ENCODE assay signal across 11 cellular contexts in the genomic region with DNA sequence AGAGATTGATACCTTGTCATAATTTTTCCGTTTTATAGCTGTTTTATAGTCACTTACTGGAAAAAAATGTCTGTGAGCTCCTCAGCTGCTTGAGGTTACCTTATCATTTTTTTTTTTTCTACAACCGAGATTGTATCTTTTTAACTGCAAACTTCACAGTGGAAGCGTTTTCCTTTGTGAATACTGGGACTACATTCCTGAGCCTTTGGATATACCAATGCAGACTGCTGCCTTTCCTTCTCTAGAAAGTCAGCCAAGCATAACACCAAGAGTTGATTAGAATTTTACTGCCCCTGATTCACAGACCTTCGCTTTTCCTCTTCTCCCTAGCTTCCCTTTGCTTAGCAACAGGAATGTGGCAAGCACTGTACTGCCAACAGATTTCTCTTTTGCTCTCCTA.
DNase-seq lines count a peak whose midpoint lies in the region; ATAC-seq and TF ChIP-seq lines count a peak whose summit lies in the region.
"Had no signal": no experiment of that assay in that cellular context is flagged by ENCODE, and none has a peak within 500 bp of the region (broad histone marks: within the 10 kb centered on the region; RNA-seq: fewer than 3 reads in every experiment).

No MANE protein-coding gene starts in this region.

- ATAC-seq in HG02571 (IDR thresholded peaks at IDR 0.05; ENCODE audit: unreplicated experiment): no peak
- ATAC-seq: activated T-helper 17 cell treated with anti-CD3 and anti-CD28 coated beads, Interleukin-2, amount 50 U/mL, for 72 hours had no signal

- no peak overlapping the region; the same call in 1 of the 2 replicates for H3K27ac Mint-ChIP-seq in HFFc6
- H3K27ac Mint-ChIP-seq: activated T-helper 17 cell treated with anti-CD3 and anti-CD28 coated beads, Interleukin-2, amount 50 U/mL, for 72 hours; T-helper 1 cell treated with Interleukin-12 subunit alpha and Interleukin-12 subunit beta and Interleukin-4 antibody, amounts not matched to agents 30 μg/mL and 1 μg/mL, for 36 hours had no signal

- no peaks in the 10 kb centered on the region for H3K36me3 ChIP-seq in sigmoid colon

- H3K27me3 Mint-ChIP-seq in HFFc6 (ENCODE audit: insufficient read depth): no peaks in the 10 kb centered on the region
- H3K27me3 Mint-ChIP-seq: activated T-helper 17 cell treated with anti-CD3 and anti-CD28 coated beads, Interleukin-2, amount 50 U/mL, for 72 hours had no signal

- peaks cover 13% of the 10 kb centered on the region for H3K4me1 Mint-ChIP-seq in HFFc6 (ENCODE audit: low read depth)
- H3K4me1 Mint-ChIP-seq: activated T-helper 17 cell treated with anti-CD3 and anti-CD28 coated beads, Interleukin-2, amount 50 U/mL, for 72 hours had no signal

- no peaks in the 10 kb centered on the region for H3K9me3 ChIP-seq in sigmoid colon

- no peak overlapping the region for H3K4me3 ChIP-seq in choroid plexus epithelial cell (ENCODE audit: low read depth, low read length)
- no peak overlapping the region for H3K4me3 ChIP-seq in sigmoid colon

- H3K4me3 Mint-ChIP-seq in HFFc6: no peak overlapping the region
- H3K4me3 Mint-ChIP-seq: activated T-helper 17 cell treated with anti-CD3 and anti-CD28 coated beads, Interleukin-2, amount 50 U/mL, for 72 hours; T-helper 1 cell treated with Interleukin-12 subunit alpha and Interleukin-12 subunit beta and Interleukin-4 antibody, amounts not matched to agents 30 μg/mL and 1 μg/mL, for 36 hours had no signal

- TF ChIP-seq EP300 in sigmoid colon (IDR thresholded peaks at IDR 0.05): no peak

- H3K4me1 ChIP-seq in sigmoid colon: peaks cover 0 to 41% (median 39%) of the 10 kb centered on the region in 4 donors

- peak overlapping the region; percentile 24 to 62 (median 50) for H3K27ac ChIP-seq in sigmoid colon

- TF ChIP-seq CTCF in HFFc6 (IDR thresholded peaks at IDR 0.05): no peak
- no peak for TF ChIP-seq CTCF in choroid plexus epithelial cell (conservative IDR thresholded peaks at IDR 0.05; ENCODE audit: low read depth, low read length)
- TF ChIP-seq CTCF in sigmoid colon (IDR thresholded peaks at IDR 0.05): no peak

- intact Hi-C loops in sigmoid colon (cut with DNase I): no loop called here

- no peaks in the 10 kb centered on the region for H3K9me3 Mint-ChIP-seq in HFFc6
- H3K9me3 Mint-ChIP-seq: activated T-helper 17 cell treated with anti-CD3 and anti-CD28 coated beads, Interleukin-2, amount 50 U/mL, for 72 hours; T-helper 1 cell treated with Interleukin-12 subunit alpha and Interleukin-12 subunit beta and Interleukin-4 antibody, amounts not matched to agents 30 μg/mL and 1 μg/mL, for 36 hours had no signal

- peak; percentile 65 for DNase-seq in HFFc6
- DNase-seq in choroid plexus epithelial cell (ENCODE audit: low read depth): peak; percentile 83
- peak; percentile 60 for DNase-seq in iris pigment epithelial cell (ENCODE audit: low read depth)
- no peak for DNase-seq in sigmoid colon
- DNase-seq in NCI-H345 treated with DMSO at 0.1 percent for 48 hours (lab: John Stamatoyannopoulos, UW; ENCODE audit: unreplicated experiment): no peak
- DNase-seq in NOMO-1 treated with dmso at 0.1 percent for 144 hours (lab: John Stamatoyannopoulos, UW; ENCODE audit: unreplicated experiment): no peak
- DNase-seq in NCI-H1417 treated with DMSO at 0.1 percent for 48 hours (lab: John Stamatoyannopoulos, UW): no peak
- DNase-seq: foreskin melanocyte had no signal

- H3K36me3 Mint-ChIP-seq in HFFc6 (ENCODE audit: low read depth): no peaks in the 10 kb centered on the region

- H3K27me3 ChIP-seq in sigmoid colon: no peaks in the 10 kb centered on the region

- 6 to 34% methylated on average over 4 of the region's 4 CpGs for WGBS in sigmoid colon, 2 donors

- TF ChIP-seq POLR2A in sigmoid colon (IDR thresholded peaks at IDR 0.05): no peak

Comparison
In these comparisons a context has a peak if more than half of its experiments do, and no peak if none do; other contexts are left out.
1. DNase-seq: peak in HFFc6 (single experiment), choroid plexus epithelial cell (single experiment) and iris pigment epithelial cell (single experiment); none in sigmoid colon (single experiment), NCI-H345 treated with DMSO at 0.1 percent for 48 hours (single experiment), NOMO-1 treated with dmso at 0.1 percent for 144 hours (single experiment) and NCI-H1417 treated with DMSO at 0.1 percent for 48 hours (single experiment).